Comparison of ENCODE assay signal across 15 cellular contexts in the genomic region with DNA sequence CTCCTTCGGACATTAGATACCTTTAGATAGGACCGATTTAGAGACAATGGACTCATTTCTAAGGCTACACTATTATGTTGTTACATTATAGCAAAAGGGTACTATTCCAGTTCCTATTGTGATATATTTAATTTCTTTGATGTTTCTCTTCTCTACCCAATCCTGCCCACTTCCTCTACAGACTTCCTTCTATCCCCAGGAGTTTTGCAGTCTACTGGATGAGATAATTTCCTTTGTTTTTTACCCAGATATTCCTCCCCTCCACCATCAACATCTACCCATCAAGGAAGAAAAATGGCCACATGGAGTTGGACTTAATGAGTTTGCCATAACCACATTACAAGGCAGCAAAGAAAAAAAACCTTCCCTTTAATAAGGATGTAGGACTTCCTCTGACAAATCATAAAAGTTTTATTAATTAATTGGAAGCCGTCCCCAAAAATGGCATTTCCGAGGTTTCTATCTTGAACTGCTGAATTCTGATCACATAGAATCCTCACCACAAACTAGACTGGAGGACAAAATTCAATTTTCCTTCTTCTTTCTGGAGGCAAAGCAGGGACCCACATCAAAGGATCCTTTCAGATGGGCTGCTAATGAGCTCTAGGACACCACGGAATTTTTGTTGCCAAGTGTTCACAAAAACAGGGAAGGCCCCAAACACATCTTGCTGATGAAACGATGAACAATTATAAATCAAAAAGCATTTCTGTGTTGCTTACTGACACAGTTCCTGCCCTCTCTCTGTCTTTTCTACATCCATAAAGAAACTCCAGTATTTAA. TPM values are rescaled to one million over a fixed set of nuclear protein-coding genes. Genes with fewer than 3 reads are reported as not detected.
DNase-seq lines count a peak whose midpoint lies in the region; ATAC-seq, FAIRE-seq and TF ChIP-seq lines count a peak whose summit lies in the region.
"Had no signal": no experiment of that assay in that cellular context is flagged by ENCODE, and none has a peak within 500 bp of the region (broad histone marks: within the 10 kb centered on the region; RNA-seq: fewer than 3 reads in every experiment).

No MANE protein-coding gene starts in this region.

- no peak overlapping the region for H3K9ac ChIP-seq in kidney (ENCODE audit: low read length in 2 of 2)

- TF ChIP-seq POLR2A in adrenal gland (IDR thresholded peaks at IDR 0.05), result no peak

- H3K4me1 ChIP-seq in kidney (ENCODE audit: control insufficient read depth in 1 of 2, insufficient read depth in 1 of 2, low read depth in 1 of 2, low read length in 2 of 2) (no peaks in the 10 kb centered on the region), BE2C (peaks cover 7% of the 10 kb centered on the region), adrenal gland (replicated peaks in 1 of 2) (peaks cover 0 to 5% of the 10 kb centered on the region in 2 donors)
- H3K4me1 ChIP-seq: pancreas had no signal

- WGBS in adrenal gland, 4 donors, result 58 to 69% (median 59%) methylated on average over 6 of the region's 6 CpGs

- no peaks in the 10 kb centered on the region for H3K27me3 ChIP-seq in BE2C
- no peaks in the 10 kb centered on the region for H3K27me3 ChIP-seq in adrenal gland
- H3K27me3 ChIP-seq: pancreas had no signal

- H3K9me3 ChIP-seq in kidney (ENCODE audit: control insufficient read depth in 1 of 2, low read length in 2 of 2) (no peaks in the 10 kb centered on the region), BE2C (no peaks in the 10 kb centered on the region), adrenal gland (replicated peaks in 1 of 3) (no peaks in the 10 kb centered on the region)
- H3K9me3 ChIP-seq: pancreas had no signal

- ATAC-seq in HG03159 (IDR thresholded peaks at IDR 0.05; ENCODE audit: unreplicated experiment), result no peak

- no peak for DNase-seq in kidney
- DNase-seq in superior temporal gyrus (ENCODE audit: extremely low spot score), result peak; percentile 65
- no peak for DNase-seq in BE2C
- DNase-seq in adrenal gland, result no peak
- DNase-seq: activated naive CD4-positive, alpha-beta T cell treated with anti-CD3 and anti-CD28 coated beads for 36 hours; DMS 273 treated with DMSO at 0.1 percent for 48 hours; NCI-H1694; NCI-H524 treated with DMSO at 0.1 percent for 48 hours; pancreas; trophoblast cell had no signal

- no peak for TF ChIP-seq CTCF in GM12875 (IDR thresholded peaks at IDR 0.05; ENCODE audit: borderline replicate concordance, insufficient read depth, low read depth, low read length)
- no peak for TF ChIP-seq CTCF in kidney (IDR thresholded peaks at IDR 0.05; ENCODE audit: borderline replicate concordance, extremely low read depth, insufficient read depth)
- TF ChIP-seq CTCF in BE2C (IDR thresholded peaks at IDR 0.05; ENCODE audit: low read depth, low read length), result no peak
- TF ChIP-seq CTCF in adrenal gland (IDR thresholded peaks at IDR 0.05), result no peak

- no peak for FAIRE-seq in kidney (lab: Jason Lieb, UNC)
- FAIRE-seq: bronchial epithelial cell, endometrium, pancreas had no signal

- peak overlapping the region; percentile 72 for H3K27ac ChIP-seq in cingulate gyrus (ENCODE audit: low read depth, low read length)
- peak overlapping the region in 1 of 2 donors; percentile 16 for H3K27ac ChIP-seq in kidney (ENCODE audit: low read depth in 2 of 2, low read length in 2 of 2)
- peak overlapping the region in 2 of 5 donors; percentile 28 to 64 for H3K27ac ChIP-seq in adrenal gland

- intact Hi-C loops in kidney (cut with DNase I) (no loop called here), adrenal gland (cut with DNase I) (no loop called here)

- H3K36me3 ChIP-seq in kidney (ENCODE audit: control insufficient read depth in 1 of 2, insufficient read depth in 2 of 2, low read length in 2 of 2), result no peaks in the 10 kb centered on the region
- H3K36me3 ChIP-seq in BE2C, result no peaks in the 10 kb centered on the region
- no peaks in the 10 kb centered on the region for H3K36me3 ChIP-seq in adrenal gland (replicated peaks in 1 of 2)
- H3K36me3 ChIP-seq: pancreas had no signal

- H3K4me3 ChIP-seq in GM12875 (ENCODE audit: low read depth, low read length), result peak overlapping the region; percentile 56
- peak overlapping the region; percentile 32 to 50 for H3K4me3 ChIP-seq in kidney (ENCODE audit: low read length in 2 of 2)
- no peak overlapping the region for H3K4me3 ChIP-seq in BE2C (ENCODE audit: low read depth, low read length)
- peak overlapping the region in 1 of 4 donors; percentile 34 for H3K4me3 ChIP-seq in adrenal gland

RNA-seq across cellular contexts. Expression of gene FRMD4B, which starts 33.4 kb away (rescaled TPM):
- total RNA-seq in kidney (50.5 TPM), adrenal gland (100 to 1,000 TPM in 1 of 8 donors, 10 to 100 TPM in 7; 12.5 to 165 (median 20.3) TPM)
- polyA plus RNA-seq in kidney (ENCODE audit: insufficient read depth, low read depth, low replicate concordance) (11.8 TPM), adrenal gland (1 to 10 TPM; 5.5 to 8.8 (median 7.1) TPM)
- 8.0 TPM for polyA plus RNA-seq in BE2C (2012; ENCODE audit: insufficient read depth, insufficient read length, low read depth)
